ENCODE assay signal across 22 cellular contexts in genomic region chr12:102429211-102429610, GRCh38. TPM values are rescaled to one million over a fixed set of nuclear protein-coding genes. Genes with fewer than 3 reads are reported as not detected.
"Had no signal": no experiment of that assay in that cellular context is flagged by ENCODE, and none has a peak within 500 bp of the region (broad histone marks: within the 10 kb centered on the region; RNA-seq: fewer than 3 reads in every experiment).

No MANE protein-coding gene starts in this region.

- H3K27ac ChIP-seq: RWPE1 had no signal

- ATAC-seq: Panc1, PC-3 had no signal

- H3K9me3 ChIP-seq: MG63, SK-N-SH had no signal

- H3K4me2 ChIP-seq: SK-N-SH had no signal

- H3K4me3 ChIP-seq: MG63 had no signal

- H3K27me3 ChIP-seq: MG63 had no signal

- H3K36me3 ChIP-seq: MG63 had no signal

- DNase-seq: Karpas-422, KG1, MG63, NCI-H1092, NCI-H1105 treated with DMSO at 0.1 percent for 48 hours, NCI-H1436, NCI-H187, NCI-H2029, NCI-H2081 treated with DMSO at 0.1 percent for 48 hours, NCI-H2171, NCI-H226, NCI-H446, NCI-H510A, NCI-H524 treated with DMSO at 0.1 percent for 48 hours, NCI-H69, NCI-H774, PC-3, SHP77, SK-N-SH had no signal

- H3K9ac ChIP-seq: SK-N-SH had no signal

RNA-seq across cellular contexts. Expression of gene IGF1, which starts 51.2 kb away (rescaled TPM):
- total RNA-seq: HT-29, PC-3 had no signal
